1 cellular context compared by ENCODE assay signal in the genomic region with DNA sequence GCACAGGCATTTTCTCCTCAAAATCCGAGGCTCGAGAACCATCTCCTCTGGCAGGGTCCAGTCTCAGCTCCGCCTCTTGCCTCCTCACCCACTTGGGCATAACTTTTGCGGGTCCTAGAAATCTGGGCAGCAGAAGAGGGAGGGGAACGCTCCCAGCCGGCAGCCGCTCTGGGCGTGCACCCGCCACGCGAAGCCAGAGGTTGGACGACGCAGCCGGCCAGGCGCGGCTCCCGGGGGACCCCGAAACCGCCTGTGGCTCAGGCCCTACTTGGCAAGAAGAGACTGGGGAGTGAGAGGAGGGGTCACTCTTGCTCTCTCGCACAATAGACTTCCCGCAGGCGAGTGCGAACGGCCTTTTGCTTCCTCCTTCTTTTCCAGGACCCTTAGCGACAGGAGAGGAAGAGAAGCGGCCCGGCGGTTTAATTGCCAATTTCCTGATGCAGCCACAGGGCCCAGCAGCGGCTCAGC.
TF ChIP-seq lines count a peak whose summit lies in the region.

No MANE protein-coding gene starts in this region.

TF ChIP-seq in endothelial cell of umbilical vein, 7 proteins besides CTCF, POLR2A, EP300 and RAD21:
- TF ChIP-seq, protein P1, sequence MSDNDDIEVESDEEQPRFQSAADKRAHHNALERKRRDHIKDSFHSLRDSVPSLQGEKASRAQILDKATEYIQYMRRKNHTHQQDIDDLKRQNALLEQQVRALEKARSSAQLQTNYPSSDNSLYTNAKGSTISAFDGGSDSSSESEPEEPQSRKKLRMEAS (IDR thresholded peaks at IDR 0.05; ENCODE audit: insufficient read depth, insufficient read length) = no peak
- TF ChIP-seq EZH2 (IDR thresholded peaks at IDR 0.05; ENCODE audit: borderline replicate concordance, low read depth, low read length, severe bottlenecking) = peak; percentile 74
